In the genomic region with DNA sequence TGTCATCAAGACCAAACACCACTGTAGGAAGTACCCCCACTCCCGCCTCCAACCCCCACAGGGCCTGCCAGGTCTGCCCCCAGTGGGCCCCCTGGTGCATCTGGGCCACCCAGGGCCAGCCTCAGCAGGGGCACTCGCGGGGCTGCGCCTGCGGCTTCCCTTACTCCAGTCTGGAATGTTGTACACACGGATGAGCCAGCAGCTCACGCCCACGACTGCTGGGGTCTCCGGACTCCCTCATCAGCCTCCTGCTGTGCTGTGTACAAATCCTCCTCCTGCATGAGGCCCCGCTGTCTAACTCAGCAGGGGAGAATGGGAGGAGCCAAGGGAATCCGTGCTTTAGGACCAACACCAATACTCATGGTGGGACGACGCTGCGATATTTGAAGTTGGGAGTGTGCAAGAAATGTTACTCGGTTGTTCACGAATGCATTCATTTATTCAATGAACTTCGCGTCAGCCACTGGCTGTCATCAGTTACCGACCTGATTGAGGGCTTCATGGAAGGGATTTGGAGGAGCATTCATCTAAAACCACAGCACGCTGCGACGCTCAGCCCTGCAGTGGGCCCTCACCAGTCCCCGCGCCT, we compare ENCODE assay signal across 8 cellular contexts. TPM values are rescaled to one million over a fixed set of nuclear protein-coding genes. Genes with fewer than 3 reads are reported as not detected.
DNase-seq lines count a peak whose midpoint lies in the region; ATAC-seq, FAIRE-seq and TF ChIP-seq lines count a peak whose summit lies in the region.

No MANE protein-coding gene starts in this region.

- in situ Hi-C loops in HepG2 (cut with HindIII; ENCODE audit: extremely low pct_ligation_motif_present, low pct_unique_long_range_greater_than_20kb) = no loop called here

- H3K36me3 ChIP-seq in OCI-LY7 (ENCODE audit: insufficient read depth, low read length) (peaks cover 20% of the 10 kb centered on the region), HepG2 (replicated peaks in 1 of 2; ENCODE audit: control insufficient read depth in 1 of 2, insufficient read depth in 2 of 2, low read length in 2 of 2) (peaks cover 5 to 11% of the 10 kb centered on the region in 2 experiments; a peak in 4 of 5 replicates)

- H3K4me2 ChIP-seq in OCI-LY7 (ENCODE audit: low read length) = peak overlapping the region; percentile 83
- H3K4me2 ChIP-seq in HepG2 (ENCODE audit: low read depth, low read length) = peak overlapping the region; percentile 84

- FAIRE-seq in HepG2 (lab: Jason Lieb, UNC) = no peak

- H4K20me1 ChIP-seq in OCI-LY7 (ENCODE audit: insufficient read depth, low read length) = no peaks in the 10 kb centered on the region
- peaks cover 16% of the 10 kb centered on the region for H4K20me1 ChIP-seq in HepG2 (ENCODE audit: insufficient read depth, low read length)

- H3K4me3 ChIP-seq in OCI-LY7 (ENCODE audit: low read depth, low read length, poor library complexity, severe bottlenecking) = peak overlapping the region; percentile 94
- peak overlapping the region; percentile 84 to 94 (median 92) for H3K4me3 ChIP-seq in HepG2 (replicated peaks in 1 of 3; ENCODE audit: insufficient read depth in 1 of 3, low read depth in 2 of 3, low read length in 3 of 3)

- TSS peak; percentile 78 for BruUV-seq in OCI-LY7 (replicated peaks; lab: Mats Ljungman, UMichigan)
- TSS peak; percentile 99 for BruUV-seq in HepG2 (replicated peaks; lab: Mats Ljungman, UMichigan)

- TF ChIP-seq EP300 in HepG2 (IDR thresholded peaks at IDR 0.05; ENCODE audit: low read depth in 2 of 2, low read length in 2 of 2) (no peak), HepG2 (CRISPR knock-in tag; IDR thresholded peaks at IDR 0.05; ENCODE audit: borderline replicate concordance) (no peak)

- TF ChIP-seq RAD21 in HepG2 (CRISPR knock-in tag; IDR thresholded peaks at IDR 0.05) = peak; percentile 33; the same call in 1 of the 2 replicates

- no peaks in the 10 kb centered on the region for H3K9me2 ChIP-seq in OCI-LY7 (ENCODE audit: insufficient read depth, low read length)

- intact Hi-C loops in OCI-LY7 (cut with micrococcal nuclease; ENCODE audit: unreplicated experiment) (loop anchor here (2.0 to 5.0 kb wide), 2 partner anchors 137 to 184 kb away; a partner anchor contains a TSS), HepG2 (cut with micrococcal nuclease; ENCODE audit: unreplicated experiment) (no loop called here)

- POLR2A ChIA-PET in OCI-LY7 (lab: Charles Lee) = no interaction called here
- POLR2A ChIA-PET in HepG2 (lab: Yijun Ruan, JAX) = no interaction called here

- peak overlapping the region; percentile 86; the same call in 1 of the 2 replicates for H2AFZ ChIP-seq in OCI-LY7 (ENCODE audit: low read length)
- H2AFZ ChIP-seq in HepG2 (ENCODE audit: low read length) = no peak overlapping the region

- CTCF ChIA-PET in OCI-LY7 (lab: Charles Lee; ENCODE audit: unreplicated experiment) (no interaction called here), HepG2 (lab: Yijun Ruan, JAX; ENCODE audit: low intra/inter-chr PET ratio, low total read pairs) (interaction anchor here (1.3 kb wide), 1 partner anchor 55 kb away, joined by 3 read pairs; no protein-coding TSS in a partner anchor)

- no peak for TF ChIP-seq CTCF in OCI-LY7 (conservative IDR thresholded peaks at IDR 0.05; ENCODE audit: low read length)
- peak; percentile 42; the same call in 1 of the 2 replicates for TF ChIP-seq CTCF in HepG2 (CRISPR knock-in tag; IDR thresholded peaks at IDR 0.05)

- H3K79me2 ChIP-seq in OCI-LY7 (ENCODE audit: insufficient read depth, low read depth, low read length) (peaks cover 38% of the 10 kb centered on the region), HepG2 (ENCODE audit: insufficient read depth, low read length) (peaks cover 40% of the 10 kb centered on the region)

- no peaks in the 10 kb centered on the region; a peak in 1 of 5 replicates for H3K27me3 ChIP-seq in HepG2 (ENCODE audit: control insufficient read depth in 1 of 2, insufficient read depth in 2 of 2, low read length in 2 of 2)

- H3K27ac ChIP-seq in OCI-LY7 (ENCODE audit: low read depth, low read length, poor library complexity, severe bottlenecking) (peak overlapping the region; percentile 70), HepG2 (ENCODE audit: extremely low read length, insufficient read depth, low read length) (peak overlapping the region; percentile 87), temporal lobe (ENCODE audit: low read depth, low read length) (peak overlapping the region; percentile 63)

- TF ChIP-seq POLR2A in HepG2 (IDR thresholded peaks at IDR 0.05; ENCODE audit: insufficient read depth in 1 of 2, low read depth in 2 of 2, low read length in 2 of 2) = peak in 1 of 2 experiments; percentile 5; a peak in 1 of 4 replicates
- no peak for TF ChIP-seq POLR2A in erythroblast (IDR thresholded peaks at IDR 0.05; ENCODE audit: low read length)

- H3K4me1 ChIP-seq in OCI-LY7 (ENCODE audit: insufficient read depth, low read length, poor library complexity, severe bottlenecking) (peaks cover 21% of the 10 kb centered on the region), HepG2 (ENCODE audit: insufficient read depth, low read length) (peaks cover 42% of the 10 kb centered on the region)

- H3K9ac ChIP-seq in HepG2 (ENCODE audit: insufficient read depth, low read depth, low read length) = peak overlapping the region; percentile 95

- 2% methylated on average over 15 of the region's 24 CpGs for WGBS in HepG2 (ENCODE audit: low lambda C conversion rate)

- DNase-seq in Ammon's horn (ENCODE audit: low spot score) (peak; percentile 40), OCI-LY7 (ENCODE audit: low spot score) (peak; percentile 5), cerebellar cortex (ENCODE audit: low spot score) (peak; percentile 30), HepG2 (ENCODE audit: low spot score) (peak; percentile 57), erythroblast (lab: John Stamatoyannopoulos, UW) (no peak)

- ATAC-seq in GM18858 (IDR thresholded peaks at IDR 0.05; ENCODE audit: unreplicated experiment) (peak; percentile 7), HG03135 (IDR thresholded peaks at IDR 0.05; ENCODE audit: unreplicated experiment) (peak; percentile 27), HepG2 (peak; percentile 54)

- no peaks in the 10 kb centered on the region for H3K9me3 ChIP-seq in OCI-LY7 (ENCODE audit: low read length)
- no peaks in the 10 kb centered on the region for H3K9me3 ChIP-seq in HepG2 (ENCODE audit: low read length)

TF ChIP-seq in HepG2, 621 proteins besides CTCF, POLR2A, EP300 and RAD21 (continues in another document):
- TF ChIP-seq MIER2 (CRISPR knock-in tag; IDR thresholded peaks at IDR 0.05) (no peak), HNRNPH1 (optimal IDR thresholded peaks at IDR 0.05; ENCODE audit: low read depth, low read length) (no peak), ZNF160 (CRISPR knock-in tag; IDR thresholded peaks at IDR 0.05) (no peak), PCBP2 (optimal IDR thresholded peaks at IDR 0.05; ENCODE audit: low read depth, low read length, poor library complexity, severe bottlenecking) (no peak), ZNF12 (CRISPR knock-in tag; IDR thresholded peaks at IDR 0.05) (no peak; the same call in none of the 2 replicates), SRSF4 (IDR thresholded peaks at IDR 0.05; ENCODE audit: low read depth, low read length, poor library complexity, severe bottlenecking) (no peak)
- TF ChIP-seq, protein P1, sequence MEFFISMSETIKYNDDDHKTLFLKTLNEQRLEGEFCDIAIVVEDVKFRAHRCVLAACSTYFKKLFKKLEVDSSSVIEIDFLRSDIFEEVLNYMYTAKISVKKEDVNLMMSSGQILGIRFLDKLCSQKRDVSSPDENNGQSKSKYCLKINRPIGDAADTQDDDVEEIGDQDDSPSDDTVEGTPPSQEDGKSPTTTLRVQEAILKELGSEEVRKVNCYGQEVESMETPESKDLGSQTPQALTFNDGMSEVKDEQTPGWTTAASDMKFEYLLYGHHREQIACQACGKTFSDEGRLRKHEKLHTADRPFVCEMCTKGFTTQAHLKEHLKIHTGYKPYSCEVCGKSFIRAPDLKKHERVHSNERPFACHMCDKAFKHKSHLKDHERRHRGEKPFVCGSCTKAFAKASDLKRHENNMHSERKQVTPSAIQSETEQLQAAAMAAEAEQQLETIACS (CRISPR knock-in tag; IDR thresholded peaks at IDR 0.05) = no peak

RNA-seq across cellular contexts. Expression of a gene that starts 0.7 kb away (rescaled TPM):
- total RNA-seq in OCI-LY7 (2014; rRNA removed; shearing (Covaris generic)) = 18.0 and 19.4 TPM in 2 replicates
- total RNA-seq in OCI-LY7 (2022) (37.7 and 49.6 TPM in 2 replicates), HepG2 (2016; rRNA removed; fragmentation: Illumina TruSeq; extraction: Trizol) (47.5 and 48.6 TPM in 2 replicates), temporal lobe (15.0 TPM)
- 36.1 and 38.8 TPM in 2 replicates for total RNA-seq in HepG2 (2016; cell fraction: cytosol; rRNA removed; fragmentation: Illumina TruSeq; extraction: Trizol; ENCODE audit: low read depth)
- 42.9 and 49.7 TPM in 2 replicates for total RNA-seq in HepG2 (2016; cell fraction: insoluble cytoplasmic fraction; rRNA removed; fragmentation: Illumina TruSeq; extraction: Trizol)
- 46.0 and 48.9 TPM in 2 replicates for total RNA-seq in HepG2 (2016; cell fraction: membrane; rRNA removed; fragmentation: Illumina TruSeq; extraction: Trizol)
- total RNA-seq in HepG2 (2016; cell fraction: nucleus; rRNA removed; fragmentation: Illumina TruSeq; extraction: Trizol) = 36.1 and 43.2 TPM in 2 replicates
- polyA plus RNA-seq in HepG2 (2011; rRNA removed) = 45.6 and 49.2 TPM in 2 replicates
- 33.5 and 52.6 TPM in 2 replicates for polyA plus RNA-seq in HepG2 (2011; cell fraction: cytosol; rRNA removed)
- polyA plus RNA-seq in HepG2 (2011; cell fraction: nucleus; rRNA removed) = 151 and 167 TPM in 2 replicates
- 36.1 and 37.5 TPM in 2 replicates for polyA plus RNA-seq in HepG2 (2012)
- 39.0 and 42.6 TPM in 2 replicates for polyA plus RNA-seq in HepG2 (2016; cell fraction: cytosol; fragmentation: Illumina TruSeq; extraction: Trizol; ENCODE audit: low read depth)
- polyA plus RNA-seq in HepG2 (2016; cell fraction: insoluble cytoplasmic fraction; fragmentation: Illumina TruSeq; extraction: Trizol; ENCODE audit: low read depth) = 48.6 and 51.7 TPM in 2 replicates
- polyA plus RNA-seq in HepG2 (2016; cell fraction: membrane; fragmentation: Illumina TruSeq; extraction: Trizol; ENCODE audit: low read depth) = 45.0 and 48.7 TPM in 2 replicates
- 83.8 and 85.3 TPM in 2 replicates for polyA plus RNA-seq in HepG2 (2016; cell fraction: nucleus; fragmentation: Illumina TruSeq; extraction: Trizol; ENCODE audit: insufficient read depth, low read depth)
- 19.6 and 68.1 TPM in 2 replicates for polyA minus RNA-seq in HepG2 (2011; rRNA and poly(A)+ RNA removed; ENCODE audit: low replicate concordance)
- 23.7 TPM in 2 replicates for polyA minus RNA-seq in HepG2 (2011; cell fraction: cytosol; rRNA and poly(A)+ RNA removed)
- 45.2 and 49.1 TPM in 2 replicates for polyA minus RNA-seq in HepG2 (2011; cell fraction: nucleus; rRNA and poly(A)+ RNA removed)

Comparison
In these comparisons a context has a peak if more than half of its experiments do, and no peak if none do; other contexts are left out.
1. DNase-seq: peak in Ammon's horn (single experiment), OCI-LY7 (single experiment), cerebellar cortex (single experiment) and HepG2 (single experiment); none in erythroblast (0 of 2).
2. Peak in every context shown above with its lines, with median percentiles within 50 percentile points of each other: ATAC-seq and H3K27ac ChIP-seq.